In genomic region chr17:74532115-74532514, GRCh38 we compare ENCODE assay signal across 10 cellular contexts. TPM values are rescaled to one million over a fixed set of nuclear protein-coding genes. Genes with fewer than 3 reads are reported as not detected.
DNase-seq lines count a peak whose midpoint lies in the region; ATAC-seq and TF ChIP-seq lines count a peak whose summit lies in the region.
"Had no signal": no experiment of that assay in that cellular context is flagged by ENCODE, and none has a peak within 500 bp of the region (broad histone marks: within the 10 kb centered on the region; RNA-seq: fewer than 3 reads in every experiment).

No MANE protein-coding gene starts in this region.

- no peaks in the 10 kb centered on the region for H3K4me1 ChIP-seq in thoracic aorta (ENCODE audit: control insufficient read depth in 1 of 2, low read depth in 2 of 2)

- no peak for TF ChIP-seq CTCF in activated CD8-positive, alpha-beta T cell treated with anti-CD3 and anti-CD28 coated beads for 36 hours (IDR thresholded peaks at IDR 0.05)
- TF ChIP-seq CTCF in thoracic aorta (IDR thresholded peaks at IDR 0.05) (no peak), HFFc6 (IDR thresholded peaks at IDR 0.05) (no peak)

- H3K4me3 ChIP-seq in thoracic aorta: peak overlapping the region; percentile 38
- H3K4me3 ChIP-seq: SK-N-MC had no signal

- H3K27ac Mint-ChIP-seq in activated CD8-positive, alpha-beta T cell treated with anti-CD3 and anti-CD28 coated beads for 36 hours: no peak overlapping the region
- no peak overlapping the region for H3K27ac Mint-ChIP-seq in activated CD8-positive, alpha-beta T cell treated with anti-CD3 and anti-CD28 coated beads, Interleukin-2, amount 10 ng/mL, durations not matched to agents 7 days and 5 days
- no peak overlapping the region for H3K27ac Mint-ChIP-seq in HFFc6

- H3K4me3 Mint-ChIP-seq in activated CD8-positive, alpha-beta T cell treated with anti-CD3 and anti-CD28 coated beads for 36 hours: no peak overlapping the region
- no peak overlapping the region for H3K4me3 Mint-ChIP-seq in activated CD8-positive, alpha-beta T cell treated with anti-CD3 and anti-CD28 coated beads, Interleukin-2, amount 10 ng/mL, durations not matched to agents 7 days and 5 days
- no peak overlapping the region for H3K4me3 Mint-ChIP-seq in HFFc6

- no peaks in the 10 kb centered on the region for H3K36me3 ChIP-seq in thoracic aorta

- peaks cover 7% of the 10 kb centered on the region for H3K4me1 Mint-ChIP-seq in activated CD8-positive, alpha-beta T cell treated with anti-CD3 and anti-CD28 coated beads for 36 hours (ENCODE audit: low read depth)
- H3K4me1 Mint-ChIP-seq in activated CD8-positive, alpha-beta T cell treated with anti-CD3 and anti-CD28 coated beads, Interleukin-2, amount 10 ng/mL, durations not matched to agents 7 days and 5 days (ENCODE audit: low read depth): peaks cover 6% of the 10 kb centered on the region
- no peaks in the 10 kb centered on the region for H3K4me1 Mint-ChIP-seq in HFFc6 (ENCODE audit: low read depth)

- intact Hi-C loops in activated CD8-positive, alpha-beta T cell treated with anti-CD3 and anti-CD28 coated beads for 36 hours (cut with micrococcal nuclease): loop anchor here (10.0 kb wide), 1 partner anchor 157 kb away; no protein-coding TSS in a partner anchor

- no peaks in the 10 kb centered on the region for H3K9me3 Mint-ChIP-seq in activated CD8-positive, alpha-beta T cell treated with anti-CD3 and anti-CD28 coated beads for 36 hours
- H3K9me3 Mint-ChIP-seq in activated CD8-positive, alpha-beta T cell treated with anti-CD3 and anti-CD28 coated beads, Interleukin-2, amount 10 ng/mL, durations not matched to agents 7 days and 5 days (ENCODE audit: insufficient read depth): no peaks in the 10 kb centered on the region
- H3K9me3 Mint-ChIP-seq in HFFc6: peaks cover 56% of the 10 kb centered on the region

- H3K27me3 ChIP-seq in thoracic aorta (replicated peaks; ENCODE audit: insufficient read depth): no peaks in the 10 kb centered on the region

- in situ Hi-C loops in SK-MEL-5 (cut with HindIII; ENCODE audit: low pct_unique_long_range_greater_than_20kb, low sequenced_read_pairs): no loop called here

- no peaks in the 10 kb centered on the region for H3K9me3 ChIP-seq in thoracic aorta

- peaks cover 32% of the 10 kb centered on the region for H3K27me3 Mint-ChIP-seq in activated CD8-positive, alpha-beta T cell treated with anti-CD3 and anti-CD28 coated beads for 36 hours
- peaks cover 33% of the 10 kb centered on the region for H3K27me3 Mint-ChIP-seq in activated CD8-positive, alpha-beta T cell treated with anti-CD3 and anti-CD28 coated beads, Interleukin-2, amount 10 ng/mL, durations not matched to agents 7 days and 5 days (ENCODE audit: low read depth)
- H3K27me3 Mint-ChIP-seq in HFFc6 (ENCODE audit: insufficient read depth): no peaks in the 10 kb centered on the region; the same call in none of the 2 replicates

- H3K36me3 Mint-ChIP-seq in activated CD8-positive, alpha-beta T cell treated with anti-CD3 and anti-CD28 coated beads for 36 hours (ENCODE audit: low read depth): no peaks in the 10 kb centered on the region
- H3K36me3 Mint-ChIP-seq in activated CD8-positive, alpha-beta T cell treated with anti-CD3 and anti-CD28 coated beads, Interleukin-2, amount 10 ng/mL, durations not matched to agents 7 days and 5 days (ENCODE audit: low read depth): no peaks in the 10 kb centered on the region
- peaks cover 7% of the 10 kb centered on the region; the same call in 1 of the 2 replicates for H3K36me3 Mint-ChIP-seq in HFFc6 (ENCODE audit: low read depth)

- POLR2A ChIA-PET in activated CD8-positive, alpha-beta T cell treated with anti-CD3 and anti-CD28 coated beads for 36 hours (lab: Charles Lee): no interaction called here
- POLR2A ChIA-PET in activated CD8-positive, alpha-beta T cell treated with anti-CD3 and anti-CD28 coated beads, Interleukin-2, amount 10 ng/mL, durations not matched to agents 7 days and 5 days (lab: Charles Lee): no interaction called here

- CTCF ChIA-PET in activated CD8-positive, alpha-beta T cell treated with anti-CD3 and anti-CD28 coated beads for 36 hours (lab: Charles Lee): interaction anchor here (0.6 to 2.8 kb wide), 10 partner anchors 11 to 210 kb away, joined by 3 to 17 read pairs (median 4); partner anchors contain the start of genes CD300H and GPR142
- CTCF ChIA-PET in activated CD8-positive, alpha-beta T cell treated with anti-CD3 and anti-CD28 coated beads, Interleukin-2, amount 10 ng/mL, durations not matched to agents 7 days and 5 days (lab: Charles Lee): interaction anchor here (0.6 to 2.2 kb wide), 11 partner anchors 12 to 260 kb away, joined by 3 to 28 read pairs (median 3); partner anchors contain the start of gene GPR142

- no peak overlapping the region for H3K27ac ChIP-seq in thoracic aorta
- H3K27ac ChIP-seq: SK-N-MC had no signal

- peak; percentile 47 for ATAC-seq in activated CD8-positive, alpha-beta T cell treated with anti-CD3 and anti-CD28 coated beads for 36 hours
- no peak for ATAC-seq in activated CD8-positive, alpha-beta T cell treated with anti-CD3 and anti-CD28 coated beads, Interleukin-2, amount 10 ng/mL, durations not matched to agents 7 days and 5 days
- no peak for ATAC-seq in thoracic aorta (ENCODE audit: insufficient number of reproducible peaks, low FRiP score, low read depth)

- DNase-seq in activated CD8-positive, alpha-beta T cell treated with anti-CD3 and anti-CD28 coated beads for 36 hours: peak; percentile 9
- no peak for DNase-seq in activated CD8-positive, alpha-beta T cell treated with anti-CD3 and anti-CD28 coated beads, Interleukin-2, amount 10 ng/mL, durations not matched to agents 7 days and 5 days
- peak; percentile 52 for DNase-seq in SK-MEL-5 (ENCODE audit: low read depth, low spot score)
- DNase-seq in iPS DF 4.7 (ENCODE audit: extremely low read depth, low spot score): peak; percentile 41
- DNase-seq in thoracic aorta (ENCODE audit: low spot score): no peak
- no peak for DNase-seq in HFFc6
- no peak for DNase-seq in DMS79 treated with DMSO at 0.1 percent for 48 hours (lab: John Stamatoyannopoulos, UW)
- DNase-seq in kidney glomerular epithelial cell (lab: John Stamatoyannopoulos, UW): no peak
- DNase-seq: HCEC 1CT had no signal

RNA-seq across cellular contexts. Expression of gene CD300LB, which starts 0.8 kb away (rescaled TPM):
- not detected for total RNA-seq in activated CD8-positive, alpha-beta T cell treated with anti-CD3 and anti-CD28 coated beads for 36 hours
- total RNA-seq in activated CD8-positive, alpha-beta T cell treated with anti-CD3 and anti-CD28 coated beads, Interleukin-2, amount 10 ng/mL, durations not matched to agents 7 days and 5 days: not detected
- total RNA-seq in SK-MEL-5 (2014; rRNA removed; shearing (Covaris generic)): not detected in 2 replicates
- not detected in 2 replicates for polyA plus RNA-seq in SK-MEL-5 (2015; cell fraction: cytosol; rRNA removed)
- not detected in 2 replicates for polyA plus RNA-seq in SK-MEL-5 (2015; cell fraction: nucleus; rRNA removed)
- total RNA-seq in thoracic aorta: under 1 TPM; 0.81 to 0.85 TPM
- not detected for total RNA-seq in HFFc6 (2021; fragmentation: NEBNext Ultra II Directional; extraction: Animal tissue kit (Norgen Biotek cat#: 25700))

RNA-seq across cellular contexts. Expression of gene CD300C, which starts 13.8 kb away (rescaled TPM):
- total RNA-seq in activated CD8-positive, alpha-beta T cell treated with anti-CD3 and anti-CD28 coated beads for 36 hours: not detected
- total RNA-seq in activated CD8-positive, alpha-beta T cell treated with anti-CD3 and anti-CD28 coated beads, Interleukin-2, amount 10 ng/mL, durations not matched to agents 7 days and 5 days: under 1 TPM; 0.47 to 0.57 TPM
- 0.26 TPM in 1 of 2 replicates, not detected in the other for total RNA-seq in SK-MEL-5 (2014; rRNA removed; shearing (Covaris generic))
- polyA plus RNA-seq in SK-MEL-5 (2015; cell fraction: cytosol; rRNA removed): 0.15 and 0.89 TPM in 2 replicates
- not detected in 2 replicates for polyA plus RNA-seq in SK-MEL-5 (2015; cell fraction: nucleus; rRNA removed)
- total RNA-seq in thoracic aorta: 1 to 10 TPM; 2.5 to 4.3 TPM
- not detected for total RNA-seq in HFFc6 (2021; fragmentation: NEBNext Ultra II Directional; extraction: Animal tissue kit (Norgen Biotek cat#: 25700))

RNA-seq across cellular contexts. Expression of gene CD300H, which starts 35.2 kb away (rescaled TPM):
- not detected for total RNA-seq in activated CD8-positive, alpha-beta T cell treated with anti-CD3 and anti-CD28 coated beads for 36 hours
- total RNA-seq in activated CD8-positive, alpha-beta T cell treated with anti-CD3 and anti-CD28 coated beads, Interleukin-2, amount 10 ng/mL, durations not matched to agents 7 days and 5 days: not detected
- not detected in 2 replicates for total RNA-seq in SK-MEL-5 (2014; rRNA removed; shearing (Covaris generic))
- polyA plus RNA-seq in SK-MEL-5 (2015; cell fraction: cytosol; rRNA removed): not detected in 2 replicates
- not detected in 2 replicates for polyA plus RNA-seq in SK-MEL-5 (2015; cell fraction: nucleus; rRNA removed)
- total RNA-seq in thoracic aorta: not detected
- total RNA-seq in HFFc6 (2021; fragmentation: NEBNext Ultra II Directional; extraction: Animal tissue kit (Norgen Biotek cat#: 25700)): not detected

RNA-seq across cellular contexts. Expression of gene CD300LD, which starts 60.0 kb away (rescaled TPM):
- total RNA-seq in activated CD8-positive, alpha-beta T cell treated with anti-CD3 and anti-CD28 coated beads for 36 hours: not detected
- total RNA-seq in activated CD8-positive, alpha-beta T cell treated with anti-CD3 and anti-CD28 coated beads, Interleukin-2, amount 10 ng/mL, durations not matched to agents 7 days and 5 days: not detected
- total RNA-seq in SK-MEL-5 (2014; rRNA removed; shearing (Covaris generic)): not detected in 2 replicates
- polyA plus RNA-seq in SK-MEL-5 (2015; cell fraction: cytosol; rRNA removed): not detected in 2 replicates
- polyA plus RNA-seq in SK-MEL-5 (2015; cell fraction: nucleus; rRNA removed): not detected in 2 replicates
- total RNA-seq in thoracic aorta: not detected
- not detected for total RNA-seq in HFFc6 (2021; fragmentation: NEBNext Ultra II Directional; extraction: Animal tissue kit (Norgen Biotek cat#: 25700))

Comparison
In these comparisons a context has a peak if more than half of its experiments do, and no peak if none do; other contexts are left out.
1. DNase-seq: peak in activated CD8-positive, alpha-beta T cell treated with anti-CD3 and anti-CD28 coated beads for 36 hours (single experiment), SK-MEL-5 (single experiment) and iPS DF 4.7 (single experiment); none in activated CD8-positive, alpha-beta T cell treated with anti-CD3 and anti-CD28 coated beads, Interleukin-2, amount 10 ng/mL, durations not matched to agents 7 days and 5 days (single experiment), thoracic aorta (single experiment), HFFc6 (single experiment), DMS79 treated with DMSO at 0.1 percent for 48 hours (single experiment) and kidney glomerular epithelial cell (single experiment).